In genomic region chrX:9786839-9787635, GRCh38 we compare ENCODE assay signal across 10 cellular contexts. TPM values are rescaled to one million over a fixed set of nuclear protein-coding genes. Genes with fewer than 3 reads are reported as not detected.
DNase-seq lines count a peak whose midpoint lies in the region; ATAC-seq, FAIRE-seq and TF ChIP-seq lines count a peak whose summit lies in the region.
"Had no signal": no experiment of that assay in that cellular context is flagged by ENCODE, and none has a peak within 500 bp of the region (broad histone marks: within the 10 kb centered on the region; RNA-seq: fewer than 3 reads in every experiment).

No MANE protein-coding gene starts in this region.

- no peaks in the 10 kb centered on the region for H3K36me3 Mint-ChIP-seq in T-helper 2 cell treated with Interferon-gamma antibody and Interleukin-4, amounts not matched to agents 5 μg/mL and 100 μg/mL, for 36 hours (ENCODE audit: low read depth)
- H3K36me3 Mint-ChIP-seq in MCF 10A (ENCODE audit: insufficient read depth, unreplicated experiment): no peaks in the 10 kb centered on the region
- no peaks in the 10 kb centered on the region for H3K36me3 Mint-ChIP-seq in activated CD8-positive, alpha-beta memory T cell treated with anti-CD3 and anti-CD28 coated beads, Interleukin-2, amount 10 ng/mL, durations not matched to agents 7 days and 5 days

- intact Hi-C loops in MCF 10A (cut with micrococcal nuclease): no loop called here
- intact Hi-C loops in HepG2 (cut with micrococcal nuclease; ENCODE audit: unreplicated experiment): loop anchor here (5.0 kb wide), 1 partner anchor 60 kb away; no protein-coding TSS in a partner anchor

- H3K27me3 Mint-ChIP-seq in T-helper 2 cell treated with Interferon-gamma antibody and Interleukin-4, amounts not matched to agents 5 μg/mL and 100 μg/mL, for 36 hours (ENCODE audit: low read depth): peaks cover 47% of the 10 kb centered on the region
- H3K27me3 Mint-ChIP-seq in MCF 10A (ENCODE audit: insufficient read depth, unreplicated experiment): no peaks in the 10 kb centered on the region
- peaks cover 44% of the 10 kb centered on the region for H3K27me3 Mint-ChIP-seq in activated CD8-positive, alpha-beta memory T cell treated with anti-CD3 and anti-CD28 coated beads, Interleukin-2, amount 10 ng/mL, durations not matched to agents 7 days and 5 days

- TF ChIP-seq CTCF in MCF 10A (IDR thresholded peaks at IDR 0.05; ENCODE audit: unreplicated experiment) (no peak), HepG2 (CRISPR knock-in tag; IDR thresholded peaks at IDR 0.05) (no peak)

- H3K79me2 ChIP-seq in HepG2 (ENCODE audit: insufficient read depth, low read length): peaks cover 16% of the 10 kb centered on the region

- no peak for TF ChIP-seq RAD21 in HepG2 (CRISPR knock-in tag; IDR thresholded peaks at IDR 0.05)

- H3K4me1 ChIP-seq in HepG2 (ENCODE audit: insufficient read depth, low read length): peaks cover 22% of the 10 kb centered on the region
- no peaks in the 10 kb centered on the region for H3K4me1 ChIP-seq in thymus (ENCODE audit: control insufficient read depth, insufficient read depth, low read length)

- 0% methylated on average over 8 of the region's 38 CpGs for WGBS in HepG2 (ENCODE audit: low lambda C conversion rate)
- WGBS in thymus: 1% methylated on average over 36 of the region's 38 CpGs

- POLR2A ChIA-PET in MCF 10A (lab: Yijun Ruan, JAX) (no interaction called here), HepG2 (lab: Yijun Ruan, JAX) (interaction anchor here (1.2 kb wide), 1 partner anchor 59 kb away, joined by 4 read pairs; no protein-coding TSS in a partner anchor)

- peak overlapping the region; percentile 57 for H3K4me3 Mint-ChIP-seq in T-helper 2 cell treated with Interferon-gamma antibody and Interleukin-4, amounts not matched to agents 5 μg/mL and 100 μg/mL, for 36 hours
- peak overlapping the region; percentile 63 for H3K4me3 Mint-ChIP-seq in MCF 10A (ENCODE audit: unreplicated experiment)
- H3K4me3 Mint-ChIP-seq in activated CD8-positive, alpha-beta memory T cell treated with anti-CD3 and anti-CD28 coated beads, Interleukin-2, amount 10 ng/mL, durations not matched to agents 7 days and 5 days: no peak overlapping the region

- CTCF ChIA-PET in MCF 10A (lab: Yijun Ruan, JAX): no interaction called here
- CTCF ChIA-PET in HepG2 (lab: Yijun Ruan, JAX; ENCODE audit: low intra/inter-chr PET ratio, low total read pairs): no interaction called here
- CTCF ChIA-PET in activated CD8-positive, alpha-beta memory T cell treated with anti-CD3 and anti-CD28 coated beads, Interleukin-2, amount 10 ng/mL, durations not matched to agents 7 days and 5 days (lab: Charles Lee): no interaction called here

- in situ Hi-C loops in HepG2 (cut with HindIII; ENCODE audit: extremely low pct_ligation_motif_present, low pct_unique_long_range_greater_than_20kb): no loop called here

- no peak overlapping the region for H2AFZ ChIP-seq in HepG2 (ENCODE audit: low read length)

- no peaks in the 10 kb centered on the region for H3K9me3 Mint-ChIP-seq in T-helper 2 cell treated with Interferon-gamma antibody and Interleukin-4, amounts not matched to agents 5 μg/mL and 100 μg/mL, for 36 hours
- H3K9me3 Mint-ChIP-seq in MCF 10A (ENCODE audit: unreplicated experiment): no peaks in the 10 kb centered on the region
- no peaks in the 10 kb centered on the region for H3K9me3 Mint-ChIP-seq in activated CD8-positive, alpha-beta memory T cell treated with anti-CD3 and anti-CD28 coated beads, Interleukin-2, amount 10 ng/mL, durations not matched to agents 7 days and 5 days (ENCODE audit: low read depth)

- H3K9ac ChIP-seq in HepG2 (ENCODE audit: insufficient read depth, low read depth, low read length): peak overlapping the region; percentile 73

- no peaks in the 10 kb centered on the region for H4K20me1 ChIP-seq in HepG2 (ENCODE audit: insufficient read depth, low read length)

- no peak for FAIRE-seq in HepG2 (lab: Jason Lieb, UNC)

- DNase-seq in T-helper 2 cell treated with Interferon-gamma antibody and Interleukin-4, amounts not matched to agents 5 μg/mL and 100 μg/mL, for 36 hours (ENCODE audit: low spot score): no peak
- DNase-seq in T-helper 2 cell: no peak
- no peak for DNase-seq in MCF 10A (ENCODE audit: unreplicated experiment)
- DNase-seq in HepG2 (ENCODE audit: low spot score): no peak
- no peak for DNase-seq in NCI-H2081 (lab: John Stamatoyannopoulos, UW)
- DNase-seq in activated CD8-positive, alpha-beta memory T cell treated with anti-CD3 and anti-CD28 coated beads, Interleukin-2, amount 10 ng/mL, durations not matched to agents 7 days and 5 days: no peak
- DNase-seq: DMS79 had no signal

- ATAC-seq in HepG2 (peak; percentile 50), HG03439 (IDR thresholded peaks at IDR 0.05; ENCODE audit: unreplicated experiment) (no peak)
- no peak for ATAC-seq in activated CD8-positive, alpha-beta memory T cell treated with anti-CD3 and anti-CD28 coated beads, Interleukin-2, amount 10 ng/mL, durations not matched to agents 7 days and 5 days

- H3K27ac ChIP-seq in HepG2 (ENCODE audit: extremely low read length, insufficient read depth, low read length): peak overlapping the region; percentile 51
- no peak overlapping the region for H3K27ac ChIP-seq in thymus (ENCODE audit: low read depth)
- H3K27ac ChIP-seq: HL-60 had no signal

- BruUV-seq in MCF 10A (replicated peaks; lab: Mats Ljungman, UMichigan) (TSS peak; percentile 33), HepG2 (replicated peaks; lab: Mats Ljungman, UMichigan) (no TSS peak)

- no peaks in the 10 kb centered on the region for H3K9me3 ChIP-seq in HepG2 (ENCODE audit: low read length)
- no peaks in the 10 kb centered on the region for H3K9me3 ChIP-seq in thymus (ENCODE audit: control insufficient read depth)

- no peak overlapping the region for H3K27ac Mint-ChIP-seq in T-helper 2 cell treated with Interferon-gamma antibody and Interleukin-4, amounts not matched to agents 5 μg/mL and 100 μg/mL, for 36 hours
- H3K27ac Mint-ChIP-seq in MCF 10A (ENCODE audit: low read depth, unreplicated experiment): no peak overlapping the region
- no peak overlapping the region for H3K27ac Mint-ChIP-seq in activated CD8-positive, alpha-beta memory T cell treated with anti-CD3 and anti-CD28 coated beads, Interleukin-2, amount 10 ng/mL, durations not matched to agents 7 days and 5 days

- H3K27me3 ChIP-seq in HepG2 (ENCODE audit: control insufficient read depth in 1 of 2, insufficient read depth in 2 of 2, low read length in 2 of 2): no peaks in the 10 kb centered on the region; a peak in 1 of 5 replicates
- H3K27me3 ChIP-seq in thymus (ENCODE audit: control insufficient read depth, insufficient read depth): peaks cover 17% of the 10 kb centered on the region

- peak overlapping the region; percentile 70 for H3K4me2 ChIP-seq in HepG2 (ENCODE audit: low read depth, low read length)

- H3K4me3 ChIP-seq in HepG2 (replicated peaks in 1 of 3; ENCODE audit: insufficient read depth in 1 of 3, low read depth in 2 of 3, low read length in 3 of 3) (peak overlapping the region; percentile 68 to 76 (median 71)), thymus (ENCODE audit: low read length) (peak overlapping the region; percentile 39)

- no peak for TF ChIP-seq EP300 in HepG2 (IDR thresholded peaks at IDR 0.05; ENCODE audit: low read depth in 2 of 2, low read length in 2 of 2)
- TF ChIP-seq EP300 in HepG2 (CRISPR knock-in tag; IDR thresholded peaks at IDR 0.05; ENCODE audit: borderline replicate concordance): no peak

- no peak for TF ChIP-seq POLR2A in HepG2 (IDR thresholded peaks at IDR 0.05; ENCODE audit: insufficient read depth in 1 of 2, low read depth in 2 of 2, low read length in 2 of 2)

- H3K4me1 Mint-ChIP-seq in T-helper 2 cell treated with Interferon-gamma antibody and Interleukin-4, amounts not matched to agents 5 μg/mL and 100 μg/mL, for 36 hours (ENCODE audit: low read depth): no peaks in the 10 kb centered on the region
- no peaks in the 10 kb centered on the region for H3K4me1 Mint-ChIP-seq in MCF 10A (ENCODE audit: insufficient read depth, unreplicated experiment)
- peaks cover 2% of the 10 kb centered on the region for H3K4me1 Mint-ChIP-seq in activated CD8-positive, alpha-beta memory T cell treated with anti-CD3 and anti-CD28 coated beads, Interleukin-2, amount 10 ng/mL, durations not matched to agents 7 days and 5 days

- no peaks in the 10 kb centered on the region for H3K36me3 ChIP-seq in HepG2 (replicated peaks in 1 of 2; ENCODE audit: control insufficient read depth in 1 of 2, insufficient read depth in 2 of 2, low read length in 2 of 2)
- no peaks in the 10 kb centered on the region for H3K36me3 ChIP-seq in thymus (ENCODE audit: control insufficient read depth, insufficient read depth)

RNA-seq across cellular contexts. Expression of gene SHROOM2, which starts 0.8 kb away (rescaled TPM):
- total RNA-seq in MCF 10A (2022) (1.2 and 2.2 TPM in 2 replicates), HepG2 (2016; rRNA removed; fragmentation: Illumina TruSeq; extraction: Trizol) (1.3 and 1.4 TPM in 2 replicates)
- 0.62 and 0.71 TPM in 2 replicates for total RNA-seq in HepG2 (2016; cell fraction: cytosol; rRNA removed; fragmentation: Illumina TruSeq; extraction: Trizol; ENCODE audit: low read depth)
- total RNA-seq in HepG2 (2016; cell fraction: insoluble cytoplasmic fraction; rRNA removed; fragmentation: Illumina TruSeq; extraction: Trizol): 1.2 and 1.3 TPM in 2 replicates
- total RNA-seq in HepG2 (2016; cell fraction: membrane; rRNA removed; fragmentation: Illumina TruSeq; extraction: Trizol): 0.68 and 0.90 TPM in 2 replicates
- total RNA-seq in HepG2 (2016; cell fraction: nucleus; rRNA removed; fragmentation: Illumina TruSeq; extraction: Trizol): 1.8 and 2.1 TPM in 2 replicates
- polyA plus RNA-seq in HepG2 (2011; rRNA removed) (0.92 and 0.97 TPM in 2 replicates), thymus (4.6 TPM)
- polyA plus RNA-seq in HepG2 (2011; cell fraction: cytosol; rRNA removed): 0.56 and 0.71 TPM in 2 replicates
- 2.5 TPM in 2 replicates for polyA plus RNA-seq in HepG2 (2011; cell fraction: nucleus; rRNA removed)
- 2.4 and 2.5 TPM in 2 replicates for polyA plus RNA-seq in HepG2 (2012)
- 0.08 TPM in 2 replicates for polyA plus RNA-seq in HepG2 (2016; cell fraction: cytosol; fragmentation: Illumina TruSeq; extraction: Trizol; ENCODE audit: low read depth)
- 1.2 and 1.3 TPM in 2 replicates for polyA plus RNA-seq in HepG2 (2016; cell fraction: insoluble cytoplasmic fraction; fragmentation: Illumina TruSeq; extraction: Trizol; ENCODE audit: low read depth)
- polyA plus RNA-seq in HepG2 (2016; cell fraction: membrane; fragmentation: Illumina TruSeq; extraction: Trizol; ENCODE audit: low read depth): 0.15 and 0.20 TPM in 2 replicates
- 1.9 and 2.3 TPM in 2 replicates for polyA plus RNA-seq in HepG2 (2016; cell fraction: nucleus; fragmentation: Illumina TruSeq; extraction: Trizol; ENCODE audit: insufficient read depth, low read depth)
- polyA minus RNA-seq in HepG2 (2011; rRNA and poly(A)+ RNA removed; ENCODE audit: low replicate concordance): 2.5 TPM in 1 of 2 replicates, not detected in the other
- polyA minus RNA-seq in HepG2 (2011; cell fraction: cytosol; rRNA and poly(A)+ RNA removed): 1.7 and 1.8 TPM in 2 replicates
- polyA minus RNA-seq in HepG2 (2011; cell fraction: nucleus; rRNA and poly(A)+ RNA removed): 3.1 and 3.2 TPM in 2 replicates
- total RNA-seq in activated CD8-positive, alpha-beta memory T cell treated with anti-CD3 and anti-CD28 coated beads, Interleukin-2, amount 10 ng/mL, durations not matched to agents 7 days and 5 days: not detected

RNA-seq across cellular contexts. Expression of gene GPR143, which starts 21.4 kb away (rescaled TPM):
- total RNA-seq in MCF 10A (2022) (0.77 and 0.93 TPM in 2 replicates), HepG2 (2016; rRNA removed; fragmentation: Illumina TruSeq; extraction: Trizol) (0.60 and 0.89 TPM in 2 replicates)
- 0.30 and 0.44 TPM in 2 replicates for total RNA-seq in HepG2 (2016; cell fraction: cytosol; rRNA removed; fragmentation: Illumina TruSeq; extraction: Trizol; ENCODE audit: low read depth)
- 0.30 and 0.87 TPM in 2 replicates for total RNA-seq in HepG2 (2016; cell fraction: insoluble cytoplasmic fraction; rRNA removed; fragmentation: Illumina TruSeq; extraction: Trizol)
- total RNA-seq in HepG2 (2016; cell fraction: membrane; rRNA removed; fragmentation: Illumina TruSeq; extraction: Trizol): 0.59 TPM in 2 replicates
- 0.31 and 0.94 TPM in 2 replicates for total RNA-seq in HepG2 (2016; cell fraction: nucleus; rRNA removed; fragmentation: Illumina TruSeq; extraction: Trizol)
- polyA plus RNA-seq in HepG2 (2011; rRNA removed) (0.30 and 0.57 TPM in 2 replicates), thymus (2.2 TPM)
- polyA plus RNA-seq in HepG2 (2011; cell fraction: cytosol; rRNA removed): 0.62 and 1.1 TPM in 2 replicates
- 0.40 and 0.64 TPM in 2 replicates for polyA plus RNA-seq in HepG2 (2011; cell fraction: nucleus; rRNA removed)
- 1.3 TPM in 2 replicates for polyA plus RNA-seq in HepG2 (2012)
- polyA plus RNA-seq in HepG2 (2016; cell fraction: cytosol; fragmentation: Illumina TruSeq; extraction: Trizol; ENCODE audit: low read depth): 0.40 and 0.47 TPM in 2 replicates
- polyA plus RNA-seq in HepG2 (2016; cell fraction: insoluble cytoplasmic fraction; fragmentation: Illumina TruSeq; extraction: Trizol; ENCODE audit: low read depth): 0.40 and 0.85 TPM in 2 replicates
- polyA plus RNA-seq in HepG2 (2016; cell fraction: membrane; fragmentation: Illumina TruSeq; extraction: Trizol; ENCODE audit: low read depth): 0.27 and 0.89 TPM in 2 replicates
- polyA plus RNA-seq in HepG2 (2016; cell fraction: nucleus; fragmentation: Illumina TruSeq; extraction: Trizol; ENCODE audit: insufficient read depth, low read depth): 1.0 TPM in 2 replicates
- polyA minus RNA-seq in HepG2 (2011; rRNA and poly(A)+ RNA removed; ENCODE audit: low replicate concordance): 0.09 and 4.3 TPM in 2 replicates
- not detected in 2 replicates for polyA minus RNA-seq in HepG2 (2011; cell fraction: cytosol; rRNA and poly(A)+ RNA removed)
- polyA minus RNA-seq in HepG2 (2011; cell fraction: nucleus; rRNA and poly(A)+ RNA removed): 0.87 TPM in 1 of 2 replicates, not detected in the other
- total RNA-seq in activated CD8-positive, alpha-beta memory T cell treated with anti-CD3 and anti-CD28 coated beads, Interleukin-2, amount 10 ng/mL, durations not matched to agents 7 days and 5 days: not detected
